15 cellular contexts compared by ENCODE assay signal in the genomic region with DNA sequence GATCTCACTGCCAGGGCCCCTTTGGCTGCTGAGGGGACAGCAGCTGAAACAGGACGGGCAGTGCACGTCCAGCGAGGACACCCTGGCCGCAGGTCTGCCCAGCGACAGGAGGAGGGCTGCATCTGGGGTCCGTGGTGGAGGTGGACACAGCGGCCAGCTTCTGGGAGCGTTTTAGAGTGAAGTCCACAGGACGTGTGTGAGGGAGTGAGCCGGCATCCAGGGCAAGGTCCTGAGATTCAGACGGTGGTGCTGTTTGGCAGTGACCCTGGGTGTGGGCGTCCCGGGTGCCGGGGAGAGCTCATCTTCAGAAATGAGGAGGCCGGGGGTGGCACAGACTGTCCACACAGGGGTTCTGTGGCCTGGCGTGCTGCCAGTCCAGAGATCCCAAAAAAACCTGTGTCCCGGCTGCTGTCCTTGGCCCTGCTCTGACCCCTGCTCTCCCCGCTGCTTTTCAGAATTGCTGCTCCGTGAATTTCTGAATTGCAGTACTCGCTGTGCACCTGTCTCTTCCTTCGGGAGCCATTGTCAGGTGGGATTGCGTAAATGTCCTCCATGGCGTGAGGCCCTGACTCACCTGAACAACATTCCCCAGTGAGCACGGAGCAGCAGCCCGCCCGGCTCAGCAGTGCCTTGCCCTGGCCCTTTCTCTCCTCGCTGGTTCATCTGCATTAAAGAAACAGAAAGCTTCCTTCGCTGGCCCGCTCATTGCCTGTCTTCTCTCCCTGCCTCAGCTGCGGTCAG.
A peak's percentile ranks its signal among the peaks of the same experiment; 100 is the strongest.
DNase-seq lines count a peak whose midpoint lies in the region; ATAC-seq, FAIRE-seq and TF ChIP-seq lines count a peak whose summit lies in the region.
"Had no signal": no experiment of that assay in that cellular context is flagged by ENCODE, and none has a peak within 500 bp of the region (broad histone marks: within the 10 kb centered on the region; RNA-seq: fewer than 3 reads in every experiment).

No MANE protein-coding gene starts in this region.

- no peak overlapping the region for H3K23ac ChIP-seq in H1 (ENCODE audit: insufficient read length)

- DNase-seq in activated naive CD4-positive, alpha-beta T cell treated with anti-CD3 and anti-CD28 coated beads, Interleukin-2, amount 10 ng/mL, durations not matched to agents 7 days and 5 days, result no peak
- DNase-seq in activated naive CD4-positive, alpha-beta T cell (lab: John Stamatoyannopoulos, UW), result no peak
- DNase-seq in Karpas-422 (peak; percentile 60), H1 (ENCODE audit: low read depth in 1 of 2, low spot score in 2 of 2) (no peak), spleen (peak; percentile 74)
- no peak for DNase-seq in stimulated activated naive CD8-positive, alpha-beta T cell treated with anti-CD3 and anti-CD28 coated beads, Interleukin-15, Interleukin-2, amounts not matched to agents 100 U/mL and 50 U/mL, for 24 hours
- DNase-seq in stimulated activated CD4-positive, alpha-beta T cell treated with anti-CD3 and anti-CD28 coated beads, Interleukin-2, amount 100 ng/mL, for 24 hours, result no peak
- no peak for DNase-seq in activated CD4-positive, CD25-positive, alpha-beta regulatory T cell treated with anti-CD3 and anti-CD28 coated beads, Interleukin-2, amount 50 U/mL, for 72 hours
- DNase-seq: activated CD4-positive, CD25-positive, alpha-beta regulatory T cell; activated T-cell treated with anti-CD3 and anti-CD28 coated beads for 4 hours; KG1; kidney glomerular epithelial cell; testis had no signal

- H4K20me1 ChIP-seq in Karpas-422 (ENCODE audit: insufficient read depth, low read depth, low read length), result no peaks in the 10 kb centered on the region
- no peaks in the 10 kb centered on the region for H4K20me1 ChIP-seq in H1 (replicated peaks in 1 of 2; ENCODE audit: control insufficient read depth in 1 of 2, insufficient read depth in 2 of 2, low read length in 2 of 2)

- H2AK5ac ChIP-seq in H1 (ENCODE audit: low read depth, low read length), result no peak overlapping the region

- POLR2A ChIA-PET in H1 (lab: Charles Lee; ENCODE audit: partially characterized antibody), result interaction anchor here (0.6 kb wide), 1 partner anchor 481 kb away, joined by 3 read pairs; no protein-coding TSS in a partner anchor

- H3K9ac ChIP-seq in Karpas-422 (ENCODE audit: low read length), result peak overlapping the region; percentile 84
- no peak overlapping the region for H3K9ac ChIP-seq in H1 (replicated peaks in 1 of 4; ENCODE audit: extremely low read depth in 1 of 4, low read depth in 3 of 4, low read length in 3 of 4)

- H2BK20ac ChIP-seq in H1 (ENCODE audit: low read length), result no peak overlapping the region

- no peaks in the 10 kb centered on the region for H3K27me3 Mint-ChIP-seq in activated naive CD4-positive, alpha-beta T cell treated with anti-CD3 and anti-CD28 coated beads, Interleukin-2, amount 10 ng/mL, durations not matched to agents 7 days and 5 days

- peak overlapping the region; percentile 33 for H3K27ac Mint-ChIP-seq in activated naive CD4-positive, alpha-beta T cell treated with anti-CD3 and anti-CD28 coated beads, Interleukin-2, amount 10 ng/mL, durations not matched to agents 7 days and 5 days

- no peak overlapping the region for H3K18ac ChIP-seq in H1 (ENCODE audit: extremely low read depth, low read length)

- no peak overlapping the region for H3K4me3 Mint-ChIP-seq in activated naive CD4-positive, alpha-beta T cell treated with anti-CD3 and anti-CD28 coated beads, Interleukin-2, amount 10 ng/mL, durations not matched to agents 7 days and 5 days

- H3K79me1 ChIP-seq in H1 (ENCODE audit: low read depth, low read length), result no peaks in the 10 kb centered on the region

- TF ChIP-seq EP300 in H1 (IDR thresholded peaks at IDR 0.05; ENCODE audit: borderline replicate concordance in 1 of 2, low read depth in 2 of 2, low read length in 2 of 2), result no peak

- H2AFZ ChIP-seq in Karpas-422 (ENCODE audit: low read length), result no peak overlapping the region
- H2AFZ ChIP-seq in H1 (ENCODE audit: low read length), result no peak overlapping the region

- ATAC-seq in stimulated activated naive CD8-positive, alpha-beta T cell treated with anti-CD3 and anti-CD28 coated beads, Interleukin-15, Interleukin-2, amounts not matched to agents 100 U/mL and 50 U/mL, for 24 hours, result no peak

- H3K23me2 ChIP-seq in H1 (ENCODE audit: low read depth, low read length), result no peaks in the 10 kb centered on the region

- H3K4me1 Mint-ChIP-seq in activated naive CD4-positive, alpha-beta T cell treated with anti-CD3 and anti-CD28 coated beads, Interleukin-2, amount 10 ng/mL, durations not matched to agents 7 days and 5 days, result peaks cover 59% of the 10 kb centered on the region

- H3K4me2 ChIP-seq in Karpas-422 (ENCODE audit: low read depth, low read length, poor library complexity, severe bottlenecking) (peak overlapping the region; percentile 83), H1 (ENCODE audit: insufficient read depth in 1 of 2, low read depth in 2 of 2, low read length in 2 of 2) (no peak overlapping the region)

- H3K56ac ChIP-seq in H1 (replicated peaks; ENCODE audit: insufficient read length, low read depth, low read length), result no peak overlapping the region

- no peak overlapping the region for H2BK5ac ChIP-seq in H1 (ENCODE audit: low read depth, low read length)

- H4K5ac ChIP-seq in H1 (ENCODE audit: insufficient read length, low read depth, low read length), result no peak overlapping the region

- no peaks in the 10 kb centered on the region for H3K79me2 ChIP-seq in Karpas-422 (ENCODE audit: low read length)
- no peaks in the 10 kb centered on the region for H3K79me2 ChIP-seq in H1 (ENCODE audit: control insufficient read depth in 1 of 2, insufficient read depth in 2 of 2, low read length in 2 of 2)

- CTCF ChIA-PET in activated naive CD4-positive, alpha-beta T cell treated with anti-CD3 and anti-CD28 coated beads, Interleukin-2, amount 10 ng/mL, durations not matched to agents 7 days and 5 days (lab: Charles Lee), result no interaction called here
- CTCF ChIA-PET in H1 (lab: Charles Lee; ENCODE audit: partially characterized antibody), result interaction anchor here (0.9 to 1.3 kb wide), 3 partner anchors 55 to 167 kb away, joined by 3 to 4 read pairs (median 3); no protein-coding TSS in a partner anchor

- H3K36me3 ChIP-seq in Karpas-422 (ENCODE audit: insufficient read depth, low read length) (no peaks in the 10 kb centered on the region), H1 (ENCODE audit: control insufficient read depth in 2 of 4, insufficient read depth in 4 of 4, low read length in 3 of 4) (no peaks in the 10 kb centered on the region), spleen (no peaks in the 10 kb centered on the region)

- no peak overlapping the region for H3K14ac ChIP-seq in H1 (ENCODE audit: insufficient read length)

- H4K91ac ChIP-seq in H1 (replicated peaks; ENCODE audit: insufficient read length, low read length), result no peak overlapping the region

- H2BK120ac ChIP-seq in H1 (replicated peaks; ENCODE audit: low read depth, low read length), result no peak overlapping the region

- H3K4ac ChIP-seq in H1 (replicated peaks; ENCODE audit: insufficient read length, low read depth, low read length), result no peak overlapping the region

- H3K4me3 ChIP-seq in Karpas-422 (ENCODE audit: low read length), result peak overlapping the region; percentile 66
- H3K4me3 ChIP-seq in H1 (ENCODE audit: extremely low read depth in 1 of 4, insufficient read depth in 2 of 4, low read depth in 3 of 4, low read length in 4 of 4), result no peak overlapping the region
- H3K4me3 ChIP-seq in spleen, result no peak overlapping the region
- H3K4me3 ChIP-seq: testis had no signal

- no peak for TF ChIP-seq POLR2A in H1 (IDR thresholded peaks at IDR 0.05; ENCODE audit: control extremely low read depth in 1 of 2, low read depth in 2 of 2, low read length in 2 of 2)
- TF ChIP-seq POLR2A in spleen (IDR thresholded peaks at IDR 0.05), result no peak

- FAIRE-seq in H1 (lab: Jason Lieb, UNC), result no peak
- FAIRE-seq: D721Med had no signal

- H3K9me2 ChIP-seq in Karpas-422 (replicated peaks; ENCODE audit: insufficient read depth, low read length), result no peaks in the 10 kb centered on the region

- H4K8ac ChIP-seq in H1 (ENCODE audit: extremely low read depth, insufficient read depth, low read length), result 0 out of 2 replicates have a peak overlapping the region, but pooled peaks have one; percentile 6

- peaks cover 22% of the 10 kb centered on the region for H3K9me3 Mint-ChIP-seq in activated naive CD4-positive, alpha-beta T cell treated with anti-CD3 and anti-CD28 coated beads, Interleukin-2, amount 10 ng/mL, durations not matched to agents 7 days and 5 days

- no peak overlapping the region for H2BK12ac ChIP-seq in H1 (ENCODE audit: low read depth, low read length)

- H3K9me3 ChIP-seq in Karpas-422 (ENCODE audit: low read length), result no peaks in the 10 kb centered on the region
- peaks cover 9 to 10% of the 10 kb centered on the region in 2 experiments; a peak in 2 of 4 replicates for H3K9me3 ChIP-seq in H1 (ENCODE audit: insufficient read depth in 2 of 2, low read depth in 1 of 2, low read length in 1 of 2)
- H3K9me3 ChIP-seq in spleen, result peaks cover 0 to 34% (median 26%) of the 10 kb centered on the region in 8 donors
- H3K9me3 ChIP-seq: testis had no signal

- no peak for TF ChIP-seq RAD21 in H1 (IDR thresholded peaks at IDR 0.05 in 1 of 2, conservative IDR thresholded peaks at IDR 0.05 in 1 of 2; ENCODE audit: low read depth in 2 of 2, low read length in 2 of 2)

- H3K27me3 ChIP-seq in Karpas-422 (ENCODE audit: low read length) (no peaks in the 10 kb centered on the region), H1 (replicated peaks in 1 of 4; ENCODE audit: control insufficient read depth in 3 of 4, extremely low read depth in 1 of 4, insufficient read depth in 3 of 4, low read length in 3 of 4) (no peaks in the 10 kb centered on the region), spleen (replicated peaks in 1 of 7) (peaks cover 0 to 14% (median 0%) of the 10 kb centered on the region in 7 donors)
- H3K27me3 ChIP-seq: testis had no signal

- peaks cover 22% of the 10 kb centered on the region for H3K36me3 Mint-ChIP-seq in activated naive CD4-positive, alpha-beta T cell treated with anti-CD3 and anti-CD28 coated beads, Interleukin-2, amount 10 ng/mL, durations not matched to agents 7 days and 5 days

- 86% methylated on average over 27 of the region's 30 CpGs; no CpG with 5 or more reads in 1 of the 2 experiments for WGBS in H1 (ENCODE audit: extremely low coverage in 1 of 2, insufficient coverage in 1 of 2, insufficient read length in 1 of 2, insufficient replicate concordance in 2 of 2, low coverage in 1 of 2, low lambda C conversion rate in 2 of 2, missing lambda C conversion rate in 1 of 2), 2 experiments
- WGBS in spleen, 5 donors, result 74 to 90% (median 80%) methylated on average over 28 to 30 of the region's 30 CpGs

- intact Hi-C loops in spleen (cut with DNase I; ENCODE audit: low total_unique reads), result no loop called here

- H3K27ac ChIP-seq in Karpas-422 (ENCODE audit: low read length) (peak overlapping the region; percentile 93), H1 (ENCODE audit: low read depth, low read length) (no peak overlapping the region), spleen (peak overlapping the region in 1 of 8 donors; percentile 2)
- H3K27ac ChIP-seq: epithelial cell of prostate, testis had no signal

- H3K4me1 ChIP-seq in Karpas-422 (ENCODE audit: low read length) (peaks cover 100% of the 10 kb centered on the region), H1 (replicated peaks in 1 of 4; ENCODE audit: control insufficient read depth in 3 of 4, insufficient read depth in 4 of 4, low read length in 3 of 4) (no peaks in the 10 kb centered on the region), spleen (peaks cover 20 to 57% (median 52%) of the 10 kb centered on the region in 6 donors)

- H2BK15ac ChIP-seq in H1 (ENCODE audit: low read length), result no peak overlapping the region

- no peak for TF ChIP-seq CTCF in H1 (IDR thresholded peaks at IDR 0.05; ENCODE audit: control extremely low read depth in 1 of 3, insufficient read depth in 1 of 3, low read depth in 1 of 3, low read length in 3 of 3)
- no peak for TF ChIP-seq CTCF in spleen (IDR thresholded peaks at IDR 0.05 in 8 of 11, conservative IDR thresholded peaks at IDR 0.05 in 3 of 11)

Comparison
In these comparisons a context has a peak if more than half of its experiments do, and no peak if none do; other contexts are left out.
1. DNase-seq: peak in Karpas-422 (single experiment) and spleen (single experiment); none in activated naive CD4-positive, alpha-beta T cell treated with anti-CD3 and anti-CD28 coated beads, Interleukin-2, amount 10 ng/mL, durations not matched to agents 7 days and 5 days (single experiment), activated naive CD4-positive, alpha-beta T cell (0 of 4), H1 (0 of 2), stimulated activated naive CD8-positive, alpha-beta T cell treated with anti-CD3 and anti-CD28 coated beads, Interleukin-15, Interleukin-2, amounts not matched to agents 100 U/mL and 50 U/mL, for 24 hours (single experiment), stimulated activated CD4-positive, alpha-beta T cell treated with anti-CD3 and anti-CD28 coated beads, Interleukin-2, amount 100 ng/mL, for 24 hours (0 of 2) and activated CD4-positive, CD25-positive, alpha-beta regulatory T cell treated with anti-CD3 and anti-CD28 coated beads, Interleukin-2, amount 50 U/mL, for 72 hours (single experiment).